ENCODE assay signal across 18 cellular contexts in genomic region chr7:11217848-11218565, GRCh38.
DNase-seq lines count a peak whose midpoint lies in the region; ATAC-seq, FAIRE-seq and TF ChIP-seq lines count a peak whose summit lies in the region.
"Had no signal": no experiment of that assay in that cellular context is flagged by ENCODE, and none has a peak within 500 bp of the region (broad histone marks: within the 10 kb centered on the region; RNA-seq: fewer than 3 reads in every experiment).

No MANE protein-coding gene starts in this region.

- POLR2A ChIA-PET in GM12878 (lab: Charles Lee), result no interaction called here
- POLR2A ChIA-PET in naive thymus-derived CD4-positive, alpha-beta T cell (lab: Charles Lee), result no interaction called here

- SMC1A ChIA-PET in GM12878 (lab: Charles Lee; ENCODE audit: uncharacterized antibody, unreplicated experiment), result interaction anchor here (1.2 to 1.5 kb wide), 2 partner anchors 11 to 126 kb away, joined by 3 to 4 read pairs; no protein-coding TSS in a partner anchor

- no peak for TF ChIP-seq RAD21 in GM12878 (IDR thresholded peaks at IDR 0.05; ENCODE audit: insufficient read depth, low read depth, low read length)

- no peak; the same call in 1 of the 3 replicates for ATAC-seq in GM12878
- ATAC-seq in naive thymus-derived CD4-positive, alpha-beta T cell, result peak; percentile 60
- ATAC-seq in GM18498 (IDR thresholded peaks at IDR 0.05; ENCODE audit: unreplicated experiment), result no peak
- no peak for ATAC-seq in GM19351 (IDR thresholded peaks at IDR 0.05; ENCODE audit: unreplicated experiment)

- H3K9me3 ChIP-seq in Loucy (ENCODE audit: insufficient read depth, low read depth, low read length) (no peaks in the 10 kb centered on the region), GM12878 (replicated peaks; ENCODE audit: control insufficient read depth, insufficient read depth, low read length) (no peaks in the 10 kb centered on the region)
- no peaks in the 10 kb centered on the region for H3K9me3 ChIP-seq in naive thymus-derived CD4-positive, alpha-beta T cell (ENCODE audit: control insufficient read depth in 2 of 3, low read length in 3 of 3)
- H3K9me3 ChIP-seq: BE2C, HAP-1 had no signal

- DNase-seq in NOMO-1 (lab: John Stamatoyannopoulos, UW; ENCODE audit: unreplicated experiment in 2 of 2) (peak; percentile 17 to 46), GM12878 (ENCODE audit: low read depth, low spot score) (no peak)
- no peak for DNase-seq in naive thymus-derived CD4-positive, alpha-beta T cell
- DNase-seq in stimulated activated CD4-positive, alpha-beta T cell treated with anti-CD3 and anti-CD28 coated beads, Interleukin-12 subunit alpha, Interleukin-12 subunit beta, amount 100 ng/mL, for 4 hours, result no peak
- DNase-seq: ACHN; BE2C; C1 segment of cervical spinal cord; CD4-positive, CD25-positive, alpha-beta regulatory T cell; CD8-positive, alpha-beta memory T cell; COR-L47; DMS 273 treated with DMSO at 0.1 percent for 48 hours; GM23248 had no signal

- no peak for TF ChIP-seq EP300 in GM12878 (IDR thresholded peaks at IDR 0.05; ENCODE audit: borderline replicate concordance in 1 of 2, control insufficient read depth in 1 of 2, low read depth in 2 of 2, low read length in 2 of 2)

- peaks cover 43% of the 10 kb centered on the region for H3K4me1 ChIP-seq in Loucy (ENCODE audit: insufficient read depth, low read length, poor library complexity, severe bottlenecking)
- no peaks in the 10 kb centered on the region for H3K4me1 ChIP-seq in GM12878 (ENCODE audit: control insufficient read depth, insufficient read depth, low read length)
- no peaks in the 10 kb centered on the region for H3K4me1 ChIP-seq in naive thymus-derived CD4-positive, alpha-beta T cell (ENCODE audit: control insufficient read depth in 2 of 2, insufficient read depth in 2 of 2, low read length in 2 of 2)
- H3K4me1 ChIP-seq: BE2C had no signal

- H3K36me3 ChIP-seq in Loucy (ENCODE audit: insufficient read depth, low read length) (no peaks in the 10 kb centered on the region), GM12878 (ENCODE audit: control insufficient read depth in 2 of 2, insufficient read depth in 2 of 2, low read length in 1 of 2) (no peaks in the 10 kb centered on the region)
- no peaks in the 10 kb centered on the region for H3K36me3 ChIP-seq in naive thymus-derived CD4-positive, alpha-beta T cell (ENCODE audit: control insufficient read depth in 2 of 3, insufficient read depth in 3 of 3, low read length in 3 of 3)
- H3K36me3 ChIP-seq: BE2C, HAP-1 had no signal

- TF ChIP-seq CTCF in Loucy (conservative IDR thresholded peaks at IDR 0.05; ENCODE audit: low read length) (no peak), GM12878 (IDR thresholded peaks at IDR 0.05 in 2 of 3, conservative IDR thresholded peaks at IDR 0.05 in 1 of 3; ENCODE audit: control insufficient read depth in 2 of 3, extremely low read depth in 1 of 3, insufficient read depth in 1 of 3, low read depth in 3 of 3, low read length in 3 of 3) (no peak)

- no peaks in the 10 kb centered on the region for H3F3A ChIP-seq in Loucy (ENCODE audit: low read depth)

- FAIRE-seq in GM12878 (lab: Jason Lieb, UNC), result no peak
- FAIRE-seq: A204.1, G401.6 had no signal

- no peaks in the 10 kb centered on the region for H3K9me3 Mint-ChIP-seq in naive thymus-derived CD4-positive, alpha-beta T cell
- H3K9me3 Mint-ChIP-seq: CD4-positive, CD25-positive, alpha-beta regulatory T cell; CD8-positive, alpha-beta memory T cell had no signal

- H3K27me3 Mint-ChIP-seq in naive thymus-derived CD4-positive, alpha-beta T cell, result peaks cover 3 to 24% (median 14%) of the 10 kb centered on the region in 5 donors

- H3K27ac Mint-ChIP-seq in naive thymus-derived CD4-positive, alpha-beta T cell, result no peak overlapping the region
- H3K27ac Mint-ChIP-seq: CD4-positive, CD25-positive, alpha-beta regulatory T cell; CD8-positive, alpha-beta memory T cell had no signal

- no peaks in the 10 kb centered on the region for H4K20me1 ChIP-seq in Loucy (ENCODE audit: insufficient read depth, low read length, poor library complexity, severe bottlenecking)
- H4K20me1 ChIP-seq in GM12878 (ENCODE audit: control insufficient read depth, insufficient read depth), result no peaks in the 10 kb centered on the region

- no peak overlapping the region for H3K27ac ChIP-seq in GM12878 (ENCODE audit: control insufficient read depth, insufficient read depth)
- no peak overlapping the region for H3K27ac ChIP-seq in naive thymus-derived CD4-positive, alpha-beta T cell (ENCODE audit: low read depth, low read length)
- H3K27ac ChIP-seq: GM23248 had no signal

- BruUV-seq in GM12878 (replicated peaks; lab: Mats Ljungman, UMichigan), result no TSS peak

- in situ Hi-C loops in GM12878 (cut with MboI), result loop anchor here (10.0 kb wide), 1 partner anchor 127 kb away; no protein-coding TSS in a partner anchor

- no peaks in the 10 kb centered on the region for H3K36me3 Mint-ChIP-seq in naive thymus-derived CD4-positive, alpha-beta T cell
- H3K36me3 Mint-ChIP-seq: CD4-positive, CD25-positive, alpha-beta regulatory T cell; CD8-positive, alpha-beta memory T cell had no signal

- RAD21 ChIA-PET in GM12878 (lab: Charles Lee; ENCODE audit: unreplicated experiment), result no interaction called here

- H3K9ac ChIP-seq in Loucy (ENCODE audit: low read depth, low read length, poor library complexity, severe bottlenecking) (no peak overlapping the region), GM12878 (ENCODE audit: control insufficient read depth, insufficient read depth, low read length) (no peak overlapping the region)
- H3K9ac ChIP-seq: GM23248 had no signal

- CTCF ChIA-PET in GM12878 (lab: Yijun Ruan, JAX), result no interaction called here
- CTCF ChIA-PET in naive thymus-derived CD4-positive, alpha-beta T cell (lab: Charles Lee), result no interaction called here

- H3K4me3 ChIP-seq in Loucy (ENCODE audit: low read length, poor library complexity, severe bottlenecking) (no peak overlapping the region), GM12878 (no peak overlapping the region)
- no peak overlapping the region for H3K4me3 ChIP-seq in naive thymus-derived CD4-positive, alpha-beta T cell (ENCODE audit: low read length)
- H3K4me3 ChIP-seq: GM23248, HAP-1 had no signal

- peak overlapping the region; percentile 10 for H3K4me2 ChIP-seq in Loucy (ENCODE audit: low read depth, low read length, poor library complexity, severe bottlenecking)
- H3K4me2 ChIP-seq in GM12878 (ENCODE audit: control insufficient read depth, insufficient read depth), result no peak overlapping the region

- intact Hi-C loops in GM12878 (cut with micrococcal nuclease; ENCODE audit: unreplicated experiment), result loop anchor here (10.0 kb wide), 1 partner anchor 583 kb away; no protein-coding TSS in a partner anchor
- intact Hi-C loops in naive thymus-derived CD4-positive, alpha-beta T cell (cut with micrococcal nuclease), result no loop called here

- H3K9me2 ChIP-seq in Loucy (replicated peaks; ENCODE audit: low read depth, low read length), result no peaks in the 10 kb centered on the region

- WGBS in GM12878 (ENCODE audit: insufficient coverage, insufficient replicate concordance, low lambda C conversion rate, missing lambda C conversion rate), result 23% methylated on average over 6 of the region's 6 CpGs

- H3K4me1 Mint-ChIP-seq in naive thymus-derived CD4-positive, alpha-beta T cell, result no peaks in the 10 kb centered on the region
- H3K4me1 Mint-ChIP-seq: CD4-positive, CD25-positive, alpha-beta regulatory T cell; CD8-positive, alpha-beta memory T cell had no signal

- H3K79me2 ChIP-seq in Loucy (ENCODE audit: insufficient read depth, low read length) (no peaks in the 10 kb centered on the region), GM12878 (ENCODE audit: control insufficient read depth, insufficient read depth, low read length) (no peaks in the 10 kb centered on the region)

- no peaks in the 10 kb centered on the region for H3K27me3 ChIP-seq in Loucy (ENCODE audit: insufficient read depth, low read length, poor library complexity, severe bottlenecking)
- H3K27me3 ChIP-seq in GM12878 (replicated peaks in 1 of 2; ENCODE audit: control insufficient read depth in 2 of 2, insufficient read depth in 2 of 2, low read length in 1 of 2), result peaks cover 0 to 2% of the 10 kb centered on the region in 2 experiments; a peak in 3 of 4 replicates
- no peaks in the 10 kb centered on the region for H3K27me3 ChIP-seq in naive thymus-derived CD4-positive, alpha-beta T cell (ENCODE audit: control insufficient read depth in 2 of 2, insufficient read depth in 2 of 2, low read length in 2 of 2)
- H3K27me3 ChIP-seq: BE2C had no signal

- H3K4me3 Mint-ChIP-seq in naive thymus-derived CD4-positive, alpha-beta T cell, result no peak overlapping the region
- H3K4me3 Mint-ChIP-seq: CD4-positive, CD25-positive, alpha-beta regulatory T cell; CD8-positive, alpha-beta memory T cell had no signal

- 0 out of 2 replicates have a peak overlapping the region, but pooled peaks have one; percentile 14 for H2AFZ ChIP-seq in Loucy (ENCODE audit: low read length)
- no peak overlapping the region for H2AFZ ChIP-seq in GM12878 (ENCODE audit: control insufficient read depth, low read depth, low read length)
- H2AFZ ChIP-seq: GM23248 had no signal

- no peak for TF ChIP-seq POLR2A in GM12878 (IDR thresholded peaks at IDR 0.05; ENCODE audit: low read depth, low read length)

TF ChIP-seq in GM12878, 131 proteins besides CTCF, POLR2A, EP300 and RAD21 (continues in another document):
- no peak for TF ChIP-seq HDGF (IDR thresholded peaks at IDR 0.05)
- TF ChIP-seq SREBF1 (IDR thresholded peaks at IDR 0.05; ENCODE audit: low read length), result no peak
- TF ChIP-seq JUNB (IDR thresholded peaks at IDR 0.05), result no peak
- no peak for TF ChIP-seq BCL3 (IDR thresholded peaks at IDR 0.05; ENCODE audit: borderline replicate concordance, insufficient read depth, low read depth, low read length, poor library complexity, severe bottlenecking)
- TF ChIP-seq CHD2 (IDR thresholded peaks at IDR 0.05; ENCODE audit: borderline replicate concordance, low read depth, low read length), result no peak
- TF ChIP-seq MTA2 (IDR thresholded peaks at IDR 0.05; ENCODE audit: low read depth), result peak; percentile 81
- TF ChIP-seq MTA3 (IDR thresholded peaks at IDR 0.05; ENCODE audit: borderline replicate concordance, low read length), result no peak

Comparison
In these comparisons a context has a peak if more than half of its experiments do, and no peak if none do; other contexts are left out.
1. DNase-seq: peak in NOMO-1 (2 of 2); none in GM12878 (single experiment), naive thymus-derived CD4-positive, alpha-beta T cell (0 of 9) and stimulated activated CD4-positive, alpha-beta T cell treated with anti-CD3 and anti-CD28 coated beads, Interleukin-12 subunit alpha, Interleukin-12 subunit beta, amount 100 ng/mL, for 4 hours (single experiment).